Comparison of ENCODE assay signal across 8 cellular contexts in genomic region chr9:136118367-136119258, GRCh38. TPM values are rescaled to one million over a fixed set of nuclear protein-coding genes. Genes with fewer than 3 reads are reported as not detected.
DNase-seq lines count a peak whose midpoint lies in the region; ATAC-seq, FAIRE-seq and TF ChIP-seq lines count a peak whose summit lies in the region.

Gene TMEM250 (minus strand): TSS chr9:136118875. CDS start chr9:136116900, 1,975 bp downstream.

- WGBS in mammary epithelial cell (ENCODE audit: low coverage, missing lambda C conversion rate), result 0% methylated on average over 3 of the region's 126 CpGs
- WGBS in small intestine, 3 donors, result 0 to 1% (median 1%) methylated on average over 79 to 126 of the region's 126 CpGs

- no peak for FAIRE-seq in small intestine (lab: Jason Lieb, UNC)

- H3K4me1 ChIP-seq in mammary epithelial cell (ENCODE audit: insufficient read depth, low read length), result peaks cover 28% of the 10 kb centered on the region
- H3K4me1 ChIP-seq in small intestine (ENCODE audit: control insufficient read depth in 2 of 2, insufficient read depth in 1 of 2, low read depth in 1 of 2, low read length in 1 of 2), result peaks cover 2 to 10% of the 10 kb centered on the region in 2 donors

- CTCF ChIA-PET in mammary epithelial cell (lab: Charles Lee; ENCODE audit: low non-redundant PET), result no interaction called here

- H3K36me3 ChIP-seq in mammary epithelial cell (ENCODE audit: insufficient read depth, low read length) (no peaks in the 10 kb centered on the region), small intestine (ENCODE audit: control insufficient read depth in 2 of 2, insufficient read depth in 2 of 2, low read length in 2 of 2) (peaks cover 0 to 4% of the 10 kb centered on the region in 2 donors)

- peak within 1 kb of the TSS; percentile 73 for H3K9ac ChIP-seq in mammary epithelial cell (ENCODE audit: insufficient read depth, low read length)

- dilution Hi-C loops in mammary epithelial cell (cut with HindIII; ENCODE audit: low sequenced_read_pairs), result no loop called here

- TF ChIP-seq CTCF in WI38 (IDR thresholded peaks at IDR 0.05; ENCODE audit: low read depth, low read length), result no peak
- TF ChIP-seq CTCF in mammary epithelial cell (conservative IDR thresholded peaks at IDR 0.05 in 1 of 2, IDR thresholded peaks at IDR 0.05 in 1 of 2; ENCODE audit: extremely low read depth in 1 of 2, insufficient read depth in 1 of 2, low read depth in 1 of 2, low read length in 2 of 2), result no peak

- H3K9me3 ChIP-seq in mammary epithelial cell (replicated peaks; ENCODE audit: insufficient read depth, low read length) (no peaks in the 10 kb centered on the region), small intestine (ENCODE audit: control insufficient read depth, low read depth) (no peaks in the 10 kb centered on the region)

- peak; percentile 100 for DNase-seq in AG08396 (ENCODE audit: low spot score)
- DNase-seq in NCI-H2227 treated with DMSO at 0.1 percent for 48 hours (lab: John Stamatoyannopoulos, UW), result peak; percentile 83
- DNase-seq in mammary epithelial cell, result peak; percentile 96
- DNase-seq in iPS-NIHi11 (ENCODE audit: low spot score), result peak; percentile 92
- DNase-seq in small intestine, result peak; percentile 98

- peak; percentile 76 for ATAC-seq in GM18909 (IDR thresholded peaks at IDR 0.05; ENCODE audit: poor library complexity, unreplicated experiment)
- ATAC-seq in HG03159 (IDR thresholded peaks at IDR 0.05; ENCODE audit: unreplicated experiment), result peak; percentile 72

- peak within 1 kb of the TSS; percentile 80 for H2AFZ ChIP-seq in mammary epithelial cell (ENCODE audit: low read depth, low read length)

- no peaks in the 10 kb centered on the region for H3K27me3 ChIP-seq in mammary epithelial cell (ENCODE audit: insufficient read depth, low read length)
- H3K27me3 ChIP-seq in small intestine (ENCODE audit: control insufficient read depth in 2 of 2, insufficient read depth in 2 of 2, low read length in 2 of 2), result no peaks in the 10 kb centered on the region

- no peaks in the 10 kb centered on the region for H4K20me1 ChIP-seq in mammary epithelial cell (ENCODE audit: insufficient read depth, low read length)

- H3K4me2 ChIP-seq in mammary epithelial cell (ENCODE audit: insufficient read depth, low read depth, low read length), result peak within 1 kb of the TSS; percentile 97

- peak within 1 kb of the TSS; percentile 73 for H3K27ac ChIP-seq in mammary epithelial cell (ENCODE audit: insufficient read depth, low read depth, low read length)
- H3K27ac ChIP-seq in small intestine (ENCODE audit: low read depth in 1 of 2, low read length in 1 of 2), result peak within 1 kb of the TSS; percentile 89 to 98

- H3K4me3 ChIP-seq in WI38 (ENCODE audit: low read depth, low read length) (peak within 1 kb of the TSS; percentile 76), mammary epithelial cell (replicated peaks in 1 of 3; ENCODE audit: insufficient read depth in 1 of 3, low read depth in 2 of 3, low read length in 3 of 3) (peak within 1 kb of the TSS; percentile 68 to 86 (median 84)), small intestine (ENCODE audit: low read depth in 1 of 2, low read length in 2 of 2) (peak within 1 kb of the TSS; percentile 82 to 92)

- intact Hi-C loops in mammary epithelial cell (cut with micrococcal nuclease), result loop anchor here (1.0 to 2.0 kb wide), 4 partner anchors 9 to 151 kb away; partner anchors contain the start of gene NACC2

- no TSS peak for BruUV-seq in mammary epithelial cell (replicated peaks; lab: Mats Ljungman, UMichigan)

- in situ Hi-C loops in mammary epithelial cell (cut with MboI; ENCODE audit: low sequenced_read_pairs in 2 of 2), result no loop called here

- peaks cover 47% of the 10 kb centered on the region for H3K79me2 ChIP-seq in mammary epithelial cell (ENCODE audit: insufficient read depth, low read length)

RNA-seq across cellular contexts. Expression of gene TMEM250, which starts in this region (rescaled TPM):
- total RNA-seq in mammary epithelial cell, result 10 to 100 TPM; 33.8 to 49.8 TPM
- 27.9 TPM for polyA plus RNA-seq in mammary epithelial cell
- 25.5 TPM for polyA minus RNA-seq in mammary epithelial cell
- 10 to 100 TPM; 21.2 to 43.9 (median 25.4) TPM for polyA plus RNA-seq in small intestine

Comparison
In these comparisons a context has a peak if more than half of its experiments do, and no peak if none do; other contexts are left out.
1. Peak in every context shown above with its lines: DNase-seq, ATAC-seq, H3K4me3 ChIP-seq and H3K27ac ChIP-seq.